Comparison of ENCODE assay signal across 36 cellular contexts in genomic region chr12:126760109-126760508, GRCh38.
"Had no signal": no experiment of that assay in that cellular context is flagged by ENCODE, and none has a peak within 500 bp of the region (broad histone marks: within the 10 kb centered on the region; RNA-seq: fewer than 3 reads in every experiment).

No MANE protein-coding gene starts in this region.

- H3K4me2 ChIP-seq: KMS-11, PC-9 had no signal

- DNase-seq: activated B cell treated with CpG ODN at 0.5 μM for 24 hours; activated CD4-positive, alpha-beta memory T cell treated with anti-CD3 and anti-CD28 coated beads for 36 hours; activated CD4-positive, alpha-beta T cell treated with anti-CD3 and anti-CD28 coated beads for 4 hours; activated CD4-positive, alpha-beta T cell treated with anti-CD3 and anti-CD28 coated beads, Interleukin-2, amount 50 U/mL, for 1 hour; activated CD4-positive, CD25-positive, alpha-beta regulatory T cell treated with anti-CD3 and anti-CD28 coated beads, Interleukin-2, amount 50 U/mL, for 72 hours; activated CD8-positive, alpha-beta memory T cell treated with anti-CD3 and anti-CD28 coated beads for 24 hours; activated CD8-positive, alpha-beta memory T cell treated with anti-CD3 and anti-CD28 coated beads, Interleukin-2, amount 10 ng/mL, durations not matched to agents 7 days and 5 days; activated CD8-positive, alpha-beta memory T cell treated with anti-CD3 and anti-CD28 coated beads, Interleukin-2, amount 50 U/mL, for 48 hours; activated gamma-delta T cell treated with Interleukin-2 at 50 U/mL for 16 hours; activated naive CD4-positive, alpha-beta T cell treated with anti-CD3 and anti-CD28 coated beads for 36 hours; adrenal gland; body of pancreas; MM.1S; MV-4-11; NCI-H1092 treated with DMSO at 0.1 percent for 48 hours; NCI-H1417; NCI-H146; NCI-H187; NCI-H2029 treated with DMSO at 0.1 percent for 48 hours; NCI-H2107; NCI-H2171; NCI-H510A; NCI-H526; NCI-H748 treated with DMSO at 0.1 percent for 48 hours; NK-92 treated with Interleukin-12 subunit alpha and Interleukin-12 subunit beta, amount 100 ng/mL, for 24 hours; PC-9; SW 1271; T-helper 1 cell; T-helper 2 cell; T-helper 9 cell had no signal

- H3K4me3 Mint-ChIP-seq: activated B cell treated with CpG ODN at 0.5 μM for 24 hours; activated CD4-positive, alpha-beta memory T cell treated with anti-CD3 and anti-CD28 coated beads for 36 hours; activated CD8-positive, alpha-beta memory T cell treated with anti-CD3 and anti-CD28 coated beads, Interleukin-2, amount 10 ng/mL, durations not matched to agents 7 days and 5 days; activated naive CD4-positive, alpha-beta T cell treated with anti-CD3 and anti-CD28 coated beads for 36 hours had no signal

- H3K27me3 Mint-ChIP-seq: activated B cell treated with CpG ODN at 0.5 μM for 24 hours; activated CD4-positive, alpha-beta memory T cell treated with anti-CD3 and anti-CD28 coated beads for 36 hours; activated CD8-positive, alpha-beta memory T cell treated with anti-CD3 and anti-CD28 coated beads, Interleukin-2, amount 10 ng/mL, durations not matched to agents 7 days and 5 days had no signal

- H3K4me1 ChIP-seq: adrenal gland, body of pancreas, breast epithelium had no signal

- ATAC-seq: activated CD8-positive, alpha-beta memory T cell treated with anti-CD3 and anti-CD28 coated beads, Interleukin-2, amount 10 ng/mL, durations not matched to agents 7 days and 5 days; activated naive CD4-positive, alpha-beta T cell treated with anti-CD3 and anti-CD28 coated beads, Interleukin-2, amount 50 U/mL, for 72 hours; body of pancreas; Right ventricle myocardium inferior had no signal

- H3K4me3 ChIP-seq: adrenal gland, body of pancreas, breast epithelium, PC-9 had no signal

- H3K4me1 Mint-ChIP-seq: activated B cell treated with CpG ODN at 0.5 μM for 24 hours had no signal

- H3K27ac Mint-ChIP-seq: activated B cell treated with CpG ODN at 0.5 μM for 24 hours; activated CD4-positive, alpha-beta memory T cell treated with anti-CD3 and anti-CD28 coated beads for 36 hours; activated CD8-positive, alpha-beta memory T cell treated with anti-CD3 and anti-CD28 coated beads, Interleukin-2, amount 10 ng/mL, durations not matched to agents 7 days and 5 days; activated naive CD4-positive, alpha-beta T cell treated with anti-CD3 and anti-CD28 coated beads for 36 hours; activated naive CD4-positive, alpha-beta T cell treated with anti-CD3 and anti-CD28 coated beads, Interleukin-2, amount 50 U/mL, for 72 hours had no signal

- H3K36me3 ChIP-seq: adrenal gland, breast epithelium had no signal

- H3K27me3 ChIP-seq: adrenal gland, body of pancreas, breast epithelium had no signal

- H3K9me3 ChIP-seq: adrenal gland had no signal

- H2AFZ ChIP-seq: PC-9 had no signal

- H3K27ac ChIP-seq: adrenal gland, body of pancreas, breast epithelium, KMS-11, PC-9, RWPE1, VCaP had no signal

- H3K9ac ChIP-seq: KMS-11 had no signal
